ENCODE assay signal across 8 cellular contexts in the genomic region with DNA sequence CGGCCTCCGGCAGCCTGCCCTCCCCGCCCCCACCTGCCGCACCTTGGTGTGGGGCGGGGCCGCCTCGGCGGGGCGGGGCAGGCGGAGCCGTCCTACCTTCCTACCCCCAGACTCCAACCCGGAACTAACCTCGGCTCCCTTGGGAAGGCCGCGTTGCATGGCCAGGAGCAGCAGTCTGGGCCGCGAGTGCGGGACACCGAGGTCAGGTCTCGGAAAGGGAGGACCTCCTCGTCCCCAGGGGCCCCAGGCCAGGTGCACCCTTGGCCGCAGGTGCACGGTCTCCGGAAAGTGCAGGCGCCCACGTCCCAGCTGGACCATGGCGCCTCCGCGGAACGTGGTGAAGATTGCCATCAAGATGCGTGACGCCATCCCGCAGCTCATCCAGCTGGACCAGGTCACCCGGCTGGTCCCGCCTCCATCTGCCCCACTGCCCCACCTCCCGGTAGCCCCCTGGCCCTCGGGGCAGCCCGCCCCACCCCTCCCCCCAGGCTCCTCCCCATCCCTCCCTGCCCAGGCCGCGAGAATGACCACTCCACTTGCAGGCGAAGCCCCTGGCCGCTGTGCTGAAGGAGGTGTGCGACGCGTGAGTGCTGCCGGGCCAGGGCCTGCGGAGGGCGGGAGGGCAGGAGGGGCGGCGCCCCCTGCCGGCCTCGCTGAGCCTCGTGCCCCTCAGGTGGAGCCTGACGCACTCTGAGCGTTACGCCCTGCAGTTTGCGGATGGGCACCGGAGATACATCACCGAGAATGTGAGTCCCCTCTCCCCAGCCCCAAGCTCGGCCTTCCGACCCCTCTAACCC. TPM values are rescaled to one million over a fixed set of nuclear protein-coding genes. Genes with fewer than 3 reads are reported as not detected.
DNase-seq lines count a peak whose midpoint lies in the region; ATAC-seq and TF ChIP-seq lines count a peak whose summit lies in the region.

A gene with protein sequence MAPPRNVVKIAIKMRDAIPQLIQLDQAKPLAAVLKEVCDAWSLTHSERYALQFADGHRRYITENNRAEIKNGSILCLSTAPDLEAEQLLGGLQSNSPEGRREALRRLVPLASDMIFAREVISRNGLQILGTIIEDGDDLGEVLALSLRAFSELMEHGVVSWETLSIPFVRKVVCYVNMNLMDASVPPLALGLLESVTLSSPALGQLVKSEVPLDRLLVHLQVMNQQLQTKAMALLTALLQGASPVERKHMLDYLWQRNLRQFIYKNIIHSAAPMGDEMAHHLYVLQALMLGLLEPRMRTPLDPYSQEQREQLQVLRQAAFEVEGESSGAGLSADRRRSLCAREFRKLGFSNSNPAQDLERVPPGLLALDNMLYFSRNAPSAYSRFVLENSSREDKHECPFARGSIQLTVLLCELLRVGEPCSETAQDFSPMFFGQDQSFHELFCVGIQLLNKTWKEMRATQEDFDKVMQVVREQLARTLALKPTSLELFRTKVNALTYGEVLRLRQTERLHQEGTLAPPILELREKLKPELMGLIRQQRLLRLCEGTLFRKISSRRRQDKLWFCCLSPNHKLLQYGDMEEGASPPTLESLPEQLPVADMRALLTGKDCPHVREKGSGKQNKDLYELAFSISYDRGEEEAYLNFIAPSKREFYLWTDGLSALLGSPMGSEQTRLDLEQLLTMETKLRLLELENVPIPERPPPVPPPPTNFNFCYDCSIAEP (plus strand): TSS at position 121 of the 797 bp plus-strand sequence. CDS start 196 bp downstream, at position 317.

- intact Hi-C loops in Right ventricle myocardium inferior (cut with DNase I) = no loop called here
- intact Hi-C loops in lower leg skin (cut with DNase I; ENCODE audit: low total_unique reads) = no loop called here

- ATAC-seq in Right ventricle myocardium inferior = peak; percentile 22

- H3K27ac Mint-ChIP-seq in CD8-positive, alpha-beta memory T cell = peak within 1 kb of the TSS in 4 of 8 donors; percentile 20 to 79 (median 56)

- no peaks in the 10 kb centered on the region for H3K9me3 ChIP-seq in right atrium auricular region
- H3K9me3 ChIP-seq in CD8-positive, alpha-beta memory T cell (ENCODE audit: low read length) = no peaks in the 10 kb centered on the region

- peak within 1 kb of the TSS in 1 of 7 donors; percentile 7 for H3K4me3 Mint-ChIP-seq in CD8-positive, alpha-beta memory T cell

- TF ChIP-seq CTCF in right atrium auricular region (IDR thresholded peaks at IDR 0.05) (peak in 1 of 2 donors; percentile 50), lower leg skin (IDR thresholded peaks at IDR 0.05) (no peak)

- peak; percentile 73 for DNase-seq in Right ventricle myocardium inferior (ENCODE audit: missing footprints)
- DNase-seq in right atrium auricular region (ENCODE audit: low spot score) = no peak
- DNase-seq in lower leg skin (ENCODE audit: low spot score in 2 of 2) = peak in 1 of 2 donors; percentile 89
- DNase-seq in UCSD-AML1 (lab: John Stamatoyannopoulos, UW; ENCODE audit: unreplicated experiment) = no peak
- no peak for DNase-seq in T-helper 2 cell
- DNase-seq in CD8-positive, alpha-beta memory T cell = no peak
- no peak for DNase-seq in AML-193 (lab: John Stamatoyannopoulos, UW)

- no peaks in the 10 kb centered on the region for H3K27me3 ChIP-seq in right atrium auricular region
- H3K27me3 ChIP-seq in CD8-positive, alpha-beta memory T cell (ENCODE audit: insufficient read depth, low read length, poor library complexity, severe bottlenecking) = no peaks in the 10 kb centered on the region

- no peaks in the 10 kb centered on the region for H3K27me3 Mint-ChIP-seq in CD8-positive, alpha-beta memory T cell

- H3K36me3 Mint-ChIP-seq in CD8-positive, alpha-beta memory T cell = peaks cover 8 to 83% (median 11%) of the 10 kb centered on the region in 3 donors

- WGBS in lower leg skin, 2 donors = 34 to 41% methylated on average over 18 to 37 of the region's 61 CpGs

- H3K27ac ChIP-seq in right atrium auricular region (no peak within 1 kb of the TSS), cingulate gyrus (ENCODE audit: low read depth, low read length) (peak within 1 kb of the TSS; percentile 19)
- H3K27ac ChIP-seq in CD8-positive, alpha-beta memory T cell (ENCODE audit: low read depth, low read length) = no peak within 1 kb of the TSS

- CTCF ChIA-PET in CD8-positive, alpha-beta memory T cell (lab: Charles Lee) = no interaction called here

- POLR2A ChIA-PET in CD8-positive, alpha-beta memory T cell (lab: Charles Lee) = no interaction called here

- TF ChIP-seq POLR2A in lower leg skin (IDR thresholded peaks at IDR 0.05) = no peak

- H3K4me3 ChIP-seq in right atrium auricular region = peak within 1 kb of the TSS in 1 of 2 donors; percentile 15
- H3K4me3 ChIP-seq in lower leg skin (ENCODE audit: low read depth, poor library complexity, severe bottlenecking) = peak within 1 kb of the TSS; percentile 4
- H3K4me3 ChIP-seq in CD8-positive, alpha-beta memory T cell (ENCODE audit: low read length) = no peak within 1 kb of the TSS

- peaks cover 0 to 22% of the 10 kb centered on the region in 2 donors for H3K4me1 ChIP-seq in right atrium auricular region
- H3K4me1 ChIP-seq in CD8-positive, alpha-beta memory T cell (ENCODE audit: insufficient read depth, low read length) = no peaks in the 10 kb centered on the region

- H3K9me3 Mint-ChIP-seq in CD8-positive, alpha-beta memory T cell = no peaks in the 10 kb centered on the region

- peaks cover 10 to 34% (median 25%) of the 10 kb centered on the region in 3 donors for H3K4me1 Mint-ChIP-seq in CD8-positive, alpha-beta memory T cell

- H3K36me3 ChIP-seq in right atrium auricular region = peaks cover 40% of the 10 kb centered on the region
- H3K36me3 ChIP-seq in CD8-positive, alpha-beta memory T cell (ENCODE audit: insufficient read depth, low read length) = peaks cover 42% of the 10 kb centered on the region

RNA-seq across cellular contexts. Expression of the gene that starts here (rescaled TPM):
- total RNA-seq in Right ventricle myocardium inferior = 0.89 TPM
- total RNA-seq in right atrium auricular region = 1 to 10 TPM in 1 of 2 donors, under 1 TPM in 1; 0.37 to 2.2 TPM
- total RNA-seq in lower leg skin = 10 to 100 TPM; 37.2 to 62.2 (median 51.6) TPM
- 1 to 10 TPM; 5.0 to 5.3 TPM for total RNA-seq in CD8-positive, alpha-beta memory T cell
- polyA plus RNA-seq in CD8-positive, alpha-beta memory T cell = not detected

Comparison
In these comparisons a context has a peak if more than half of its experiments do, and no peak if none do; other contexts are left out.
1. RNA of the gene that starts here (total RNA-seq): 37.2 to 62.2 TPM in lower leg skin; 5.0 to 5.3 TPM in CD8-positive, alpha-beta memory T cell, 0.37 to 2.2 TPM in right atrium auricular region and 0.89 TPM in Right ventricle myocardium inferior (single experiment); every median in the first group is over 4 times any median in the second.
2. Peak in DNase-seq and ATAC-seq in Right ventricle myocardium inferior; RNA of the gene not detected or under 1 TPM.